In the genomic region with DNA sequence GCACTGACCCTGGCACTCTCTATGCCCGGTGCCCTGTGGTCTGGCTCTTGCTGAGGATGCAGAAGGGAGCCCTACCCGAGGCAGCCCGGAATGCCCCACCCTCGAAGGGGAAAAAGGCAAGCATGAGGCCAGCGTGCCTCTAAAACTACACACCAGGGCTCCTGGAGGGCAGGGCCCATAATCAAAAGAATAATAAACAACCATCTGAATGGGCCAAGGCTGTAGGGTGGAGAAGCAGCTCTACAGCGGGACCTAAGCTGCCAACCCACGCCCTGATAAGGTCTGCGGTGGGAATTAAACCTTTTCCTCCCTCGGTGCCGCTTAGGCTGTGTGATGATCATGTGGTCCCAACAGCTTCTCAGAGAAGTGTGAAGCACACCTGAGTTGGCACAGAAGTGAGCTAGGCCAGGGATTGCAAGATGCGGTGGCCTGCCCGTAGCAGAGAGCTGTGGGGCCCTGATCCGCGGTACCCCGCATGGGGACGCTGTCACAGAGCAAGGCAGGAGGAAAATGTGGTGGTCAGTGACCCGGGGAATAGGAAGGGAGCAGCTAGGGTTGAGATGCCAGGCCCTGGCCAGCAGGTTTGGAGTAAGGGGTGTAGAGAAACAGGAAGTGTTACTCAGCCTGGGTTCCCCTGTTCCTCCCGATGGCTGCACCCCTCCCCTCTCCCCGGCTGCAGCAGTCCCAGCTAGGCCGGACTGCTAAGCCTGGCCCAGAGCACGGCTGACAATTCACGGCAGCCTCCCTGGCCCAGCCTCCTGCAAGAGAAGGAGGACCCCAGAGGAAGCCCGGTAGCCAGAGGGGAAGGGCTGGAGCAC, we compare ENCODE assay signal across 1 cellular context.
A peak's percentile ranks its signal among the peaks of the same experiment; 100 is the strongest.
TF ChIP-seq lines count a peak whose summit lies in the region.

No MANE protein-coding gene starts in this region.

TF ChIP-seq in HEK293, 187 proteins besides CTCF, POLR2A, EP300 and RAD21 (continued from another document):
- TF ChIP-seq, protein P1, sequence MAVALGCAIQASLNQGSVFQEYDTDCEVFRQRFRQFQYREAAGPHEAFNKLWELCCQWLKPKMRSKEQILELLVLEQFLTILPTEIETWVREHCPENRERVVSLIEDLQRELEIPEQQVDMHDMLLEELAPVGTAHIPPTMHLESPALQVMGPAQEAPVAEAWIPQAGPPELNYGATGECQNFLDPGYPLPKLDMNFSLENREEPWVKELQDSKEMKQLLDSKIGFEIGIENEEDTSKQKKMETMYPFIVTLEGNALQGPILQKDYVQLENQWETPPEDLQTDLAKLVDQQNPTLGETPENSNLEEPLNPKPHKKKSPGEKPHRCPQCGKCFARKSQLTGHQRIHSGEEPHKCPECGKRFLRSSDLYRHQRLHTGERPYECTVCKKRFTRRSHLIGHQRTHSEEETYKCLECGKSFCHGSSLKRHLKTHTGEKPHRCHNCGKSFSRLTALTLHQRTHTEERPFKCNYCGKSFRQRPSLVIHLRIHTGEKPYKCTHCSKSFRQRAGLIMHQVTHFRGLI (tag by site-specific recombination; IDR thresholded peaks at IDR 0.05), result no peak
- TF ChIP-seq ZEB2 (tag by site-specific recombination; IDR thresholded peaks at IDR 0.05) (no peak), ZNF48 (tag by site-specific recombination; IDR thresholded peaks at IDR 0.05) (no peak), EGR2 (tag by site-specific recombination; IDR thresholded peaks at IDR 0.05; ENCODE audit: low read depth) (peak; percentile 52; the same call in 1 of the 2 replicates), OVOL3 (tag by site-specific recombination; IDR thresholded peaks at IDR 0.05) (no peak), ZNF311 (tag by site-specific recombination; IDR thresholded peaks at IDR 0.05; ENCODE audit: borderline replicate concordance) (no peak), ZNF2 (tag by site-specific recombination; IDR thresholded peaks at IDR 0.05) (0 out of 2 replicates have a peak, but pooled peaks have one; percentile 14), ZNF121 (tag by site-specific recombination; IDR thresholded peaks at IDR 0.05) (peak; percentile 95), SP7 (tag by site-specific recombination; IDR thresholded peaks at IDR 0.05) (0 out of 2 replicates have a peak, but pooled peaks have one; percentile 18), ZBTB21 (tag by site-specific recombination; IDR thresholded peaks at IDR 0.05) (no peak), ZXDB (tag by site-specific recombination; IDR thresholded peaks at IDR 0.05) (0 out of 2 replicates have a peak, but pooled peaks have one; percentile 33), IKZF3 (tag by site-specific recombination; IDR thresholded peaks at IDR 0.05) (0 out of 2 replicates have a peak, but pooled peaks have one; percentile 26), ZNF394 (tag by site-specific recombination; IDR thresholded peaks at IDR 0.05; ENCODE audit: borderline replicate concordance) (0 out of 2 replicates have a peak, but pooled peaks have one; percentile 25), KLF7 (tag by site-specific recombination; IDR thresholded peaks at IDR 0.05; ENCODE audit: borderline replicate concordance) (peak; percentile 81; the same call in 1 of the 2 replicates), FEZF1 (tag by site-specific recombination; IDR thresholded peaks at IDR 0.05) (peak; percentile 84), SP2 (tag by site-specific recombination; IDR thresholded peaks at IDR 0.05) (no peak), ZNF585B (tag by site-specific recombination; IDR thresholded peaks at IDR 0.05) (no peak), WT1 (tag by site-specific recombination; IDR thresholded peaks at IDR 0.05) (peak; percentile 74; the same call in 1 of the 2 replicates), ZNF624 (tag by site-specific recombination; IDR thresholded peaks at IDR 0.05) (no peak), ZNF747 (tag by site-specific recombination; IDR thresholded peaks at IDR 0.05) (no peak), ZBTB8A (tag by site-specific recombination; IDR thresholded peaks at IDR 0.05) (peak; percentile 76), KLF1 (tag by site-specific recombination; IDR thresholded peaks at IDR 0.05) (peak; percentile 98), ZNF629 (tag by site-specific recombination; IDR thresholded peaks at IDR 0.05) (peak; percentile 14; the same call in 1 of the 2 replicates)
- TF ChIP-seq, protein P2, sequence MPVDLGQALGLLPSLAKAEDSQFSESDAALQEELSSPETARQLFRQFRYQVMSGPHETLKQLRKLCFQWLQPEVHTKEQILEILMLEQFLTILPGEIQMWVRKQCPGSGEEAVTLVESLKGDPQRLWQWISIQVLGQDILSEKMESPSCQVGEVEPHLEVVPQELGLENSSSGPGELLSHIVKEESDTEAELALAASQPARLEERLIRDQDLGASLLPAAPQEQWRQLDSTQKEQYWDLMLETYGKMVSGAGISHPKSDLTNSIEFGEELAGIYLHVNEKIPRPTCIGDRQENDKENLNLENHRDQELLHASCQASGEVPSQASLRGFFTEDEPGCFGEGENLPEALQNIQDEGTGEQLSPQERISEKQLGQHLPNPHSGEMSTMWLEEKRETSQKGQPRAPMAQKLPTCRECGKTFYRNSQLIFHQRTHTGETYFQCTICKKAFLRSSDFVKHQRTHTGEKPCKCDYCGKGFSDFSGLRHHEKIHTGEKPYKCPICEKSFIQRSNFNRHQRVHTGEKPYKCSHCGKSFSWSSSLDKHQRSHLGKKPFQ (tag by site-specific recombination; IDR thresholded peaks at IDR 0.05), result peak; percentile 63
- TF ChIP-seq, protein P3, sequence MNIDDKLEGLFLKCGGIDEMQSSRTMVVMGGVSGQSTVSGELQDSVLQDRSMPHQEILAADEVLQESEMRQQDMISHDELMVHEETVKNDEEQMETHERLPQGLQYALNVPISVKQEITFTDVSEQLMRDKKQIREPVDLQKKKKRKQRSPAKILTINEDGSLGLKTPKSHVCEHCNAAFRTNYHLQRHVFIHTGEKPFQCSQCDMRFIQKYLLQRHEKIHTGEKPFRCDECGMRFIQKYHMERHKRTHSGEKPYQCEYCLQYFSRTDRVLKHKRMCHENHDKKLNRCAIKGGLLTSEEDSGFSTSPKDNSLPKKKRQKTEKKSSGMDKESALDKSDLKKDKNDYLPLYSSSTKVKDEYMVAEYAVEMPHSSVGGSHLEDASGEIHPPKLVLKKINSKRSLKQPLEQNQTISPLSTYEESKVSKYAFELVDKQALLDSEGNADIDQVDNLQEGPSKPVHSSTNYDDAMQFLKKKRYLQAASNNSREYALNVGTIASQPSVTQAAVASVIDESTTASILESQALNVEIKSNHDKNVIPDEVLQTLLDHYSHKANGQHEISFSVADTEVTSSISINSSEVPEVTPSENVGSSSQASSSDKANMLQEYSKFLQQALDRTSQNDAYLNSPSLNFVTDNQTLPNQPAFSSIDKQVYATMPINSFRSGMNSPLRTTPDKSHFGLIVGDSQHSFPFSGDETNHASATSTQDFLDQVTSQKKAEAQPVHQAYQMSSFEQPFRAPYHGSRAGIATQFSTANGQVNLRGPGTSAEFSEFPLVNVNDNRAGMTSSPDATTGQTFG (tag by site-specific recombination; IDR thresholded peaks at IDR 0.05; ENCODE audit: borderline replicate concordance), result no peak
- TF ChIP-seq, protein P4, sequence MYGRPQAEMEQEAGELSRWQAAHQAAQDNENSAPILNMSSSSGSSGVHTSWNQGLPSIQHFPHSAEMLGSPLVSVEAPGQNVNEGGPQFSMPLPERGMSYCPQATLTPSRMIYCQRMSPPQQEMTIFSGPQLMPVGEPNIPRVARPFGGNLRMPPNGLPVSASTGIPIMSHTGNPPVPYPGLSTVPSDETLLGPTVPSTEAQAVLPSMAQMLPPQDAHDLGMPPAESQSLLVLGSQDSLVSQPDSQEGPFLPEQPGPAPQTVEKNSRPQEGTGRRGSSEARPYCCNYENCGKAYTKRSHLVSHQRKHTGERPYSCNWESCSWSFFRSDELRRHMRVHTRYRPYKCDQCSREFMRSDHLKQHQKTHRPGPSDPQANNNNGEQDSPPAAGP (tag by site-specific recombination; IDR thresholded peaks at IDR 0.05), result peak; percentile 89
- TF ChIP-seq, protein P5, sequence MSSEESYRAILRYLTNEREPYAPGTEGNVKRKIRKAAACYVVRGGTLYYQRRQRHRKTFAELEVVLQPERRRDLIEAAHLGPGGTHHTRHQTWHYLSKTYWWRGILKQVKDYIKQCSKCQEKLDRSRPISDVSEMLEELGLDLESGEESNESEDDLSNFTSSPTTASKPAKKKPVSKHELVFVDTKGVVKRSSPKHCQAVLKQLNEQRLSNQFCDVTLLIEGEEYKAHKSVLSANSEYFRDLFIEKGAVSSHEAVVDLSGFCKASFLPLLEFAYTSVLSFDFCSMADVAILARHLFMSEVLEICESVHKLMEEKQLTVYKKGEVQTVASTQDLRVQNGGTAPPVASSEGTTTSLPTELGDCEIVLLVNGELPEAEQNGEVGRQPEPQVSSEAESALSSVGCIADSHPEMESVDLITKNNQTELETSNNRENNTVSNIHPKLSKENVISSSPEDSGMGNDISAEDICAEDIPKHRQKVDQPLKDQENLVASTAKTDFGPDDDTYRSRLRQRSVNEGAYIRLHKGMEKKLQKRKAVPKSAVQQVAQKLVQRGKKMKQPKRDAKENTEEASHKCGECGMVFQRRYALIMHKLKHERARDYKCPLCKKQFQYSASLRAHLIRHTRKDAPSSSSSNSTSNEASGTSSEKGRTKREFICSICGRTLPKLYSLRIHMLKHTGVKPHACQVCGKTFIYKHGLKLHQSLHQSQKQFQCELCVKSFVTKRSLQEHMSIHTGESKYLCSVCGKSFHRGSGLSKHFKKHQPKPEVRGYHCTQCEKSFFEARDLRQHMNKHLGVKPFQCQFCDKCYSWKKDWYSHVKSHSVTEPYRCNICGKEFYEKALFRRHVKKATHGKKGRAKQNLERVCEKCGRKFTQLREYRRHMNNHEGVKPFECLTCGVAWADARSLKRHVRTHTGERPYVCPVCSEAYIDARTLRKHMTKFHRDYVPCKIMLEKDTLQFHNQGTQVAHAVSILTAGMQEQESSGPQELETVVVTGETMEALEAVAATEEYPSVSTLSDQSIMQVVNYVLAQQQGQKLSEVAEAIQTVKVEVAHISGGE (tag by site-specific recombination; conservative IDR thresholded peaks at IDR 0.05; ENCODE audit: low read depth), result peak; percentile 49; the same call in 1 of the 2 replicates
